In the genomic region with DNA sequence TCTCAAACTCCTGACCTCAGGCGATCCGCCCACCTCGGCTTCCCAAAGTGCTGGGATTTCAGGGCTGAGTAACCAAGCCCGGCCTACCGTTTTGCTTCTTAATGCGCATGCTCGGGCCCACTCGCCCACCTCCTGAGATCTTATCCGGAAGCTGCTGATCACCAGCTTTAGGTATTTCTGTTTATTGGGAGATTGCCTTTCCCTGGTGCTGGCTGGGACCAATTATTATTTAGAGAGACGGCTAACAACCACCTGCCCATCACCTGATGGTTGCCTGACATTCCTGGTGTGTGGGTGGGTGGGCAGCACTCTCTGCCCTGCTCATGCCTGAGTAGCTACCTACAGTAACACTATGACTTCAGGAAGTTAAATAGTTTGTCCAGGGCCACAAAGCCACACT, we compare ENCODE assay signal across 26 cellular contexts.
"Had no signal": no experiment of that assay in that cellular context is flagged by ENCODE, and none has a peak within 500 bp of the region (broad histone marks: within the 10 kb centered on the region; RNA-seq: fewer than 3 reads in every experiment).

No MANE protein-coding gene starts in this region.

- H3K9me3 ChIP-seq: esophagus muscularis mucosa, gastroesophageal sphincter, lower lobe of right lung, right atrium auricular region, suprapubic skin, thyroid gland had no signal

- H3K9ac ChIP-seq: parathyroid adenoma had no signal

- ATAC-seq: foreskin keratinocyte; gastroesophageal sphincter; heart left ventricle; left ventricle myocardium superior; lower lobe of right lung; natural killer cell; sciatic nerve; stimulated activated naive CD8-positive, alpha-beta T cell treated with anti-CD3 and anti-CD28 coated beads, Interleukin-15, amount 100 ng/mL, for 72 hours had no signal

- H3K36me3 ChIP-seq: esophagus muscularis mucosa, gastroesophageal sphincter, heart left ventricle, lower lobe of right lung, right atrium auricular region, suprapubic skin, thyroid gland had no signal

- FAIRE-seq: colon, endothelial cell of umbilical vein had no signal

- H3K4me1 ChIP-seq: lower lobe of right lung, parathyroid adenoma, right atrium auricular region, suprapubic skin, thyroid gland had no signal

- H3K27me3 ChIP-seq: esophagus muscularis mucosa, foreskin keratinocyte, gastroesophageal sphincter, heart left ventricle, hepatocyte, right atrium auricular region, suprapubic skin, thyroid gland had no signal

- DNase-seq: effector CD8-positive, alpha-beta T cell; foreskin keratinocyte; heart left ventricle; immature natural killer cell; islet precursor cell; left ventricle myocardium superior; lower lobe of right lung; natural killer cell; stimulated activated CD4-positive, alpha-beta T cell treated with anti-CD3 and anti-CD28 coated beads, Interleukin-12 subunit alpha, Interleukin-12 subunit beta, amount 100 ng/mL, for 4 hours; stimulated activated CD4-positive, alpha-beta T cell treated with anti-CD3 and anti-CD28 coated beads, Interleukin-1b, Interleukin-23, amount 100 ng/mL, for 48 hours; stimulated activated CD4-positive, alpha-beta T cell treated with anti-CD3 and anti-CD28 coated beads, Interleukin-4, amount 100 ng/mL, for 1 hour; stimulated activated CD8-positive, alpha-beta memory T cell treated with anti-CD3 and anti-CD28 coated beads, Interleukin-4, amount 100 ng/mL, for 48 hours; stimulated activated naive CD4-positive, alpha-beta T cell; stimulated activated naive CD8-positive, alpha-beta T cell treated with anti-CD3 and anti-CD28 coated beads, Interleukin-15, amount 100 ng/mL, for 72 hours; trophoblast cell had no signal

- H3K27ac ChIP-seq: esophagus muscularis mucosa, foreskin keratinocyte, gastroesophageal sphincter, heart left ventricle, hepatocyte, lower lobe of right lung, parathyroid adenoma, right atrium auricular region, suprapubic skin, thyroid gland had no signal

- H3K4me3 ChIP-seq: esophagus muscularis mucosa, gastroesophageal sphincter, heart left ventricle, hepatocyte, lower lobe of right lung, right atrium auricular region, smooth muscle cell, suprapubic skin, thyroid gland had no signal
